In genomic region chr6:161393839-161394364, GRCh38 we compare ENCODE assay signal across 8 cellular contexts.
DNase-seq lines count a peak whose midpoint lies in the region; ATAC-seq and TF ChIP-seq lines count a peak whose summit lies in the region.

No MANE protein-coding gene starts in this region.

- H3K27me3 ChIP-seq in endocrine pancreas (ENCODE audit: control insufficient read depth, insufficient read depth, low read length) = no peaks in the 10 kb centered on the region

- peaks cover 15% of the 10 kb centered on the region for H3K9me3 Mint-ChIP-seq in WTC11
- H3K9me3 Mint-ChIP-seq in stimulated activated naive B cell treated with anti-CD40 and anti-IgM and Interleukin-4, amounts not matched to agents 10 μg/mL and 1 μg/mL and 100 μg/mL, for 72 hours = no peaks in the 10 kb centered on the region

- no peaks in the 10 kb centered on the region for H3K36me3 ChIP-seq in endocrine pancreas (ENCODE audit: control insufficient read depth, insufficient read depth, low read length)

- no peaks in the 10 kb centered on the region for H3K9me3 ChIP-seq in endocrine pancreas (ENCODE audit: control insufficient read depth, low read length)

- CTCF ChIA-PET in WTC11 (lab: Charles Lee) = interaction anchor here (0.5 to 2.1 kb wide), 12 partner anchors 14 to 301 kb away, joined by 3 to 9 read pairs (median 4); no protein-coding TSS in a partner anchor

- no peak overlapping the region for H3K9ac ChIP-seq in endocrine pancreas (ENCODE audit: control insufficient read depth, insufficient read depth, low read length)

- DNase-seq in COLO668 (lab: John Stamatoyannopoulos, UW; ENCODE audit: unreplicated experiment) (peak; percentile 6), NCI-H2227 treated with DMSO at 0.1 percent for 48 hours (lab: John Stamatoyannopoulos, UW) (peak; percentile 1), WTC11 (ENCODE audit: low spot score) (no peak), middle frontal gyrus (ENCODE audit: extremely low spot score, low spot score) (peak; percentile 86)
- peak; percentile 24 for DNase-seq in stimulated activated naive B cell treated with anti-CD40 and anti-IgM and Interleukin-4, amounts not matched to agents 10 μg/mL and 1 μg/mL and 100 μg/mL, for 72 hours

- no peak for TF ChIP-seq CTCF in WTC11 (IDR thresholded peaks at IDR 0.05)

- ATAC-seq in GM19328 (IDR thresholded peaks at IDR 0.05; ENCODE audit: unreplicated experiment) (peak; percentile 97), HG03342 (IDR thresholded peaks at IDR 0.05; ENCODE audit: unreplicated experiment) (peak; percentile 100), WTC11 (peak; percentile 86)
- ATAC-seq in stimulated activated naive B cell treated with anti-CD40 and anti-IgM and Interleukin-4, amounts not matched to agents 10 μg/mL and 1 μg/mL and 100 μg/mL, for 72 hours (replicated peaks) = peak; percentile 97 to 99

- POLR2A ChIA-PET in WTC11 (lab: Charles Lee) = no interaction called here

- H3K4me1 Mint-ChIP-seq in WTC11 = no peaks in the 10 kb centered on the region
- no peaks in the 10 kb centered on the region for H3K4me1 Mint-ChIP-seq in stimulated activated naive B cell treated with anti-CD40 and anti-IgM and Interleukin-4, amounts not matched to agents 10 μg/mL and 1 μg/mL and 100 μg/mL, for 72 hours

- no peak overlapping the region for H3K4me3 Mint-ChIP-seq in WTC11
- H3K4me3 Mint-ChIP-seq in stimulated activated naive B cell treated with anti-CD40 and anti-IgM and Interleukin-4, amounts not matched to agents 10 μg/mL and 1 μg/mL and 100 μg/mL, for 72 hours = no peak overlapping the region

- H3K4me1 ChIP-seq in endocrine pancreas (ENCODE audit: control insufficient read depth, insufficient read depth, low read length) = no peaks in the 10 kb centered on the region

- H3K4me3 ChIP-seq in endocrine pancreas (ENCODE audit: control insufficient read depth, insufficient read depth, low read length) = peak overlapping the region; percentile 74

- no peaks in the 10 kb centered on the region; the same call in 1 of the 2 replicates for H3K27me3 Mint-ChIP-seq in WTC11 (ENCODE audit: low read depth)
- H3K27me3 Mint-ChIP-seq in stimulated activated naive B cell treated with anti-CD40 and anti-IgM and Interleukin-4, amounts not matched to agents 10 μg/mL and 1 μg/mL and 100 μg/mL, for 72 hours = peaks cover 0 to 3% of the 10 kb centered on the region in 2 donors

- H3K36me3 Mint-ChIP-seq in WTC11 = peaks cover 7% of the 10 kb centered on the region
- H3K36me3 Mint-ChIP-seq in stimulated activated naive B cell treated with anti-CD40 and anti-IgM and Interleukin-4, amounts not matched to agents 10 μg/mL and 1 μg/mL and 100 μg/mL, for 72 hours = no peaks in the 10 kb centered on the region

- no peak overlapping the region for H3K27ac Mint-ChIP-seq in WTC11
- no peak overlapping the region for H3K27ac Mint-ChIP-seq in stimulated activated naive B cell treated with anti-CD40 and anti-IgM and Interleukin-4, amounts not matched to agents 10 μg/mL and 1 μg/mL and 100 μg/mL, for 72 hours

TF ChIP-seq in WTC11, 78 proteins besides CTCF, POLR2A, EP300 and RAD21:
- TF ChIP-seq GTF2I (CRISPR knock-in tag; conservative IDR thresholded peaks at IDR 0.05) = no peak
- no peak for TF ChIP-seq ARID4B (CRISPR knock-in tag; IDR thresholded peaks at IDR 0.05; ENCODE audit: borderline replicate concordance)
- TF ChIP-seq ZNF532 (CRISPR knock-in tag; IDR thresholded peaks at IDR 0.05; ENCODE audit: borderline replicate concordance) = no peak
- TF ChIP-seq ZNF263 (CRISPR knock-in tag; IDR thresholded peaks at IDR 0.05; ENCODE audit: low read depth) = no peak
- TF ChIP-seq RELA (CRISPR knock-in tag; IDR thresholded peaks at IDR 0.05; ENCODE audit: borderline replicate concordance) = no peak
- TF ChIP-seq SMAD3 (CRISPR knock-in tag; IDR thresholded peaks at IDR 0.05; ENCODE audit: borderline replicate concordance) = no peak
- TF ChIP-seq NR1H2 (CRISPR knock-in tag; IDR thresholded peaks at IDR 0.05) = no peak
- TF ChIP-seq SP1 (CRISPR knock-in tag; conservative IDR thresholded peaks at IDR 0.05) = no peak
- no peak for TF ChIP-seq ATF2 (CRISPR knock-in tag; IDR thresholded peaks at IDR 0.05; ENCODE audit: borderline replicate concordance, low read depth)
- no peak for TF ChIP-seq SOX15 (CRISPR knock-in tag; IDR thresholded peaks at IDR 0.05)
- TF ChIP-seq MXD4 (CRISPR knock-in tag; IDR thresholded peaks at IDR 0.05; ENCODE audit: borderline replicate concordance) = no peak
